In genomic region chr17:77819497-77819896, GRCh38 we compare ENCODE assay signal across 19 cellular contexts.
DNase-seq lines count a peak whose midpoint lies in the region; ATAC-seq lines count a peak whose summit lies in the region.
"Had no signal": no experiment of that assay in that cellular context is flagged by ENCODE, and none has a peak within 500 bp of the region (broad histone marks: within the 10 kb centered on the region; RNA-seq: fewer than 3 reads in every experiment).

No MANE protein-coding gene starts in this region.

- no peak overlapping the region for H3K4me3 Mint-ChIP-seq in activated naive CD4-positive, alpha-beta T cell treated with anti-CD3 and anti-CD28 coated beads, Interleukin-2, amount 50 U/mL, for 24 hours
- H3K4me3 Mint-ChIP-seq: CD8-positive, alpha-beta T cell; T-helper 1 cell treated with Interleukin-12 subunit alpha and Interleukin-12 subunit beta and Interleukin-4 antibody, amounts not matched to agents 30 μg/mL and 1 μg/mL, for 36 hours had no signal

- peak; percentile 5 for DNase-seq in DMS79 treated with DMSO at 0.1 percent for 48 hours (lab: John Stamatoyannopoulos, UW)
- no peak for DNase-seq in DMS79 (lab: John Stamatoyannopoulos, UW)
- no peak for DNase-seq in activated naive CD4-positive, alpha-beta T cell treated with anti-CD3 and anti-CD28 coated beads, Interleukin-2, amount 50 U/mL, for 72 hours (ENCODE audit: low spot score in 2 of 2)
- DNase-seq in NCI-H510A (lab: John Stamatoyannopoulos, UW): peak; percentile 70
- peak; percentile 48 for DNase-seq in posterior vena cava (ENCODE audit: low spot score)
- no peak for DNase-seq in SW 1271 (lab: John Stamatoyannopoulos, UW)
- DNase-seq in activated effector memory CD4-positive, alpha-beta T cell treated with Interleukin-2 at 50 U/mL for 16 hours: no peak
- DNase-seq: 8988T; Calu3; CD8-positive, alpha-beta T cell; DMS53; MG63; NCI-H1436; NCI-H187 treated with DMSO at 0.1 percent for 48 hours; NCI-H748 treated with DMSO at 0.1 percent for 48 hours had no signal

- H3K27me3 Mint-ChIP-seq in activated naive CD4-positive, alpha-beta T cell treated with anti-CD3 and anti-CD28 coated beads, Interleukin-2, amount 50 U/mL, for 24 hours: no peaks in the 10 kb centered on the region

- H3K4me1 Mint-ChIP-seq in activated naive CD4-positive, alpha-beta T cell treated with anti-CD3 and anti-CD28 coated beads, Interleukin-2, amount 50 U/mL, for 24 hours: no peaks in the 10 kb centered on the region

- ATAC-seq in activated naive CD4-positive, alpha-beta T cell treated with anti-CD3 and anti-CD28 coated beads, Interleukin-2, amount 50 U/mL, for 72 hours: no peak
- ATAC-seq: CD8-positive, alpha-beta T cell; HepG2; K562 had no signal

- H3K36me3 Mint-ChIP-seq in activated naive CD4-positive, alpha-beta T cell treated with anti-CD3 and anti-CD28 coated beads, Interleukin-2, amount 50 U/mL, for 24 hours: no peaks in the 10 kb centered on the region
- no peaks in the 10 kb centered on the region for H3K36me3 Mint-ChIP-seq in activated naive CD4-positive, alpha-beta T cell treated with anti-CD3 and anti-CD28 coated beads, Interleukin-2, amount 50 U/mL, for 72 hours
- H3K36me3 Mint-ChIP-seq: CD8-positive, alpha-beta T cell had no signal

- H3K27ac Mint-ChIP-seq in activated naive CD4-positive, alpha-beta T cell treated with anti-CD3 and anti-CD28 coated beads, Interleukin-2, amount 50 U/mL, for 24 hours: peak overlapping the region; percentile 31
- no peak overlapping the region for H3K27ac Mint-ChIP-seq in activated naive CD4-positive, alpha-beta T cell treated with anti-CD3 and anti-CD28 coated beads, Interleukin-2, amount 50 U/mL, for 72 hours
- H3K27ac Mint-ChIP-seq: CD8-positive, alpha-beta T cell; T-helper 1 cell treated with Interleukin-12 subunit alpha and Interleukin-12 subunit beta and Interleukin-4 antibody, amounts not matched to agents 30 μg/mL and 1 μg/mL, for 36 hours had no signal

- intact Hi-C loops in posterior vena cava (cut with DNase I): no loop called here

- no peaks in the 10 kb centered on the region for H3K9me3 Mint-ChIP-seq in activated naive CD4-positive, alpha-beta T cell treated with anti-CD3 and anti-CD28 coated beads, Interleukin-2, amount 50 U/mL, for 24 hours
- no peaks in the 10 kb centered on the region for H3K9me3 Mint-ChIP-seq in activated naive CD4-positive, alpha-beta T cell treated with anti-CD3 and anti-CD28 coated beads, Interleukin-2, amount 50 U/mL, for 72 hours
- H3K9me3 Mint-ChIP-seq: CD8-positive, alpha-beta T cell; T-helper 1 cell treated with Interleukin-12 subunit alpha and Interleukin-12 subunit beta and Interleukin-4 antibody, amounts not matched to agents 30 μg/mL and 1 μg/mL, for 36 hours had no signal

Comparison
In these comparisons a context has a peak if more than half of its experiments do, and no peak if none do; other contexts are left out.
1. DNase-seq: peak in DMS79 treated with DMSO at 0.1 percent for 48 hours (single experiment), NCI-H510A (single experiment) and posterior vena cava (single experiment); none in DMS79 (single experiment), activated naive CD4-positive, alpha-beta T cell treated with anti-CD3 and anti-CD28 coated beads, Interleukin-2, amount 50 U/mL, for 72 hours (0 of 2), SW 1271 (0 of 2) and activated effector memory CD4-positive, alpha-beta T cell treated with Interleukin-2 at 50 U/mL for 16 hours (single experiment).